Comparison of ENCODE assay signal across 2 cellular contexts in genomic region chr12:119691202-119691846, GRCh38.
TF ChIP-seq lines count a peak whose summit lies in the region.

No MANE protein-coding gene starts in this region.

TF ChIP-seq in K562, 482 proteins besides CTCF, POLR2A, EP300 and RAD21:
- TF ChIP-seq MCM2 (IDR thresholded peaks at IDR 0.05; ENCODE audit: low read depth) (no peak), NBN (IDR thresholded peaks at IDR 0.05; ENCODE audit: low read depth) (no peak), ATF2 (CRISPR knock-in tag; IDR thresholded peaks at IDR 0.05) (no peak), TRIM25 (IDR thresholded peaks at IDR 0.05; ENCODE audit: borderline replicate concordance) (no peak), CLOCK (CRISPR knock-in tag; IDR thresholded peaks at IDR 0.05; ENCODE audit: borderline replicate concordance) (no peak), ELK1 (CRISPR knock-in tag; IDR thresholded peaks at IDR 0.05) (no peak), MCM3 (IDR thresholded peaks at IDR 0.05) (no peak), FOSL1 (tag; conservative IDR thresholded peaks at IDR 0.05) (no peak), E2F5 (CRISPR knock-in tag; IDR thresholded peaks at IDR 0.05) (no peak), ELF4 (CRISPR knock-in tag; IDR thresholded peaks at IDR 0.05) (no peak), NRF1 (conservative IDR thresholded peaks at IDR 0.05 in 1 of 2, IDR thresholded peaks at IDR 0.05 in 1 of 2) (no peak), MAX (CRISPR knock-in tag; IDR thresholded peaks at IDR 0.05) (no peak), PTTG1 (tag; IDR thresholded peaks at IDR 0.05; ENCODE audit: low read depth) (no peak), RNF2 (IDR thresholded peaks at IDR 0.05) (no peak)

TF ChIP-seq in endothelial cell of umbilical vein, 7 proteins besides CTCF, POLR2A, EP300 and RAD21:
- TF ChIP-seq POLR2AphosphoS5 (IDR thresholded peaks at IDR 0.05; ENCODE audit: insufficient read depth, low read depth, low read length) (no peak), MAX (IDR thresholded peaks at IDR 0.05; ENCODE audit: insufficient read depth, insufficient read length) (no peak), MYC (IDR thresholded peaks at IDR 0.05; ENCODE audit: low read depth, low read length) (no peak), FOS (IDR thresholded peaks at IDR 0.05; ENCODE audit: borderline replicate concordance, insufficient read depth, low read length) (no peak), GATA2 (IDR thresholded peaks at IDR 0.05; ENCODE audit: insufficient read depth, insufficient read length, low read depth, low read length) (no peak), JUN (IDR thresholded peaks at IDR 0.05; ENCODE audit: borderline replicate concordance, insufficient read depth, insufficient read length, low read depth) (no peak), EZH2 (IDR thresholded peaks at IDR 0.05; ENCODE audit: borderline replicate concordance, low read depth, low read length, severe bottlenecking) (no peak)
TF ChIP-seq in endothelial cell of umbilical vein: peak in this region for 0.
